ENCODE assay signal across 8 cellular contexts in the genomic region with DNA sequence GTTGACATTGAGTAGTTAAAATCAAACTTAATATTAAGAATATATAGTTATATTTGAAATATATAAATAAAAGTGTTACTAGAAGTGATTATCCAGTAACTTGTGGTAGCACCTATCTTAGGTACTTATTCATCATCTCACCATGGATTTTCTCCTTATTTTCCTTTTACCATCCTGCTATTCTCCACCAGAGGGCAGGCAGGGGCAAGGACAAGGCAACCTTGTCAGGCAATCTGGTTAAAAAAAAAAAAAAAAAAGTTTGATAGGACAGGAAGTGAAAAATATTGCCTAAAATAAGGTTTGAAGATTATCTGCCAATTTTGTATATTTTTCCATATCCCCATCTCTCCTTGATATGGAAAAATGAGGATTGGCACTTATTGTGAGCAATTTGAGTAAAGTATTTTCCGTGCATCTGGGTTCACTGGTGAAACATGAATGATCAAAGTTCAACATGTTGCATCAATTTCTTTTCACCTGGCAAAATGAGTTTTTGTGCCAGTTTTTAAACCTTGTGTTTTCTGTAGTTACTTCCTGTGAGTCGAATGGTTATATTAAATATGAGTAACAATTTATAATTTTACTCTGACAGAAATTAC.
DNase-seq lines count a peak whose midpoint lies in the region; TF ChIP-seq lines count a peak whose summit lies in the region.

No MANE protein-coding gene starts in this region.

- CTCF ChIA-PET in HEK293T (lab: Yijun Ruan, JAX) = no interaction called here

- peak; percentile 42 to 61 (median 55) for TF ChIP-seq CTCF in tibial nerve (IDR thresholded peaks at IDR 0.05)

- no peak for TF ChIP-seq POLR2A in tibial nerve (IDR thresholded peaks at IDR 0.05)

- H3K36me3 ChIP-seq in tibial nerve = no peaks in the 10 kb centered on the region

- POLR2A ChIA-PET in HEK293T (lab: Yijun Ruan, JAX) = no interaction called here

- no peaks in the 10 kb centered on the region for H3K27me3 ChIP-seq in tibial nerve

- DNase-seq in NCI-H2196 (lab: John Stamatoyannopoulos, UW; ENCODE audit: unreplicated experiment) (peak; percentile 26), NCI-H2196 treated with DMSO at 0.1 percent for 48 hours (lab: John Stamatoyannopoulos, UW; ENCODE audit: unreplicated experiment) (no peak), HEK293T (ENCODE audit: extremely low spot score) (peak; percentile 34), NCI-H1417 treated with DMSO at 0.1 percent for 48 hours (lab: John Stamatoyannopoulos, UW) (peak; percentile 8), amniotic epithelial cell (ENCODE audit: low read depth) (peak; percentile 41), iPS-NIHi11 (ENCODE audit: low spot score) (peak; percentile 42), tibial nerve (ENCODE audit: low spot score in 2 of 2) (peak; percentile 40 to 71), GDM1 (lab: John Stamatoyannopoulos, UW) (no peak)

- H3K27ac ChIP-seq in tibial nerve = peak overlapping the region in 2 of 4 donors; percentile 54 to 72

- no peaks in the 10 kb centered on the region for H3K9me3 ChIP-seq in tibial nerve

- H3K4me3 ChIP-seq in tibial nerve = no peak overlapping the region

- TF ChIP-seq EP300 in tibial nerve (IDR thresholded peaks at IDR 0.05) = peak in 1 of 2 donors; percentile 23

- WGBS in tibial nerve, 2 donors = 64 to 65% methylated on average over 2 of the region's 2 CpGs

- no peaks in the 10 kb centered on the region for H3K4me1 ChIP-seq in tibial nerve

TF ChIP-seq in HEK293T, 16 proteins besides CTCF, POLR2A, EP300 and RAD21:
- TF ChIP-seq ZNF384 (IDR thresholded peaks at IDR 0.05) (peak; percentile 99), BHLHE40 (IDR thresholded peaks at IDR 0.05; ENCODE audit: borderline replicate concordance) (no peak)

Comparison
In these comparisons a context has a peak if more than half of its experiments do, and no peak if none do; other contexts are left out.
1. DNase-seq: peak in NCI-H2196 (single experiment), HEK293T (single experiment), NCI-H1417 treated with DMSO at 0.1 percent for 48 hours (single experiment), amniotic epithelial cell (single experiment), iPS-NIHi11 (single experiment) and tibial nerve (2 of 2); none in NCI-H2196 treated with DMSO at 0.1 percent for 48 hours (single experiment) and GDM1 (single experiment).